2 cellular contexts compared by ENCODE assay signal in genomic region chr1:17632541-17633193, GRCh38.
TF ChIP-seq lines count a peak whose summit lies in the region.

No MANE protein-coding gene starts in this region.

TF ChIP-seq in IMR-90, 13 proteins besides CTCF, POLR2A, EP300 and RAD21 (continued from another document):
- TF ChIP-seq USF2 (IDR thresholded peaks at IDR 0.05; ENCODE audit: low read depth, low read length) (no peak), CHD1 (IDR thresholded peaks at IDR 0.05; ENCODE audit: low read depth, low read length) (no peak), RCOR1 (IDR thresholded peaks at IDR 0.05; ENCODE audit: insufficient replicate concordance, low read length) (no peak), CEBPB (IDR thresholded peaks at IDR 0.05; ENCODE audit: low read depth, low read length) (no peak), MAZ (IDR thresholded peaks at IDR 0.05; ENCODE audit: borderline replicate concordance, low read depth, low read length) (no peak), MAFK (IDR thresholded peaks at IDR 0.05; ENCODE audit: low read depth, low read length) (no peak), SMC3 (IDR thresholded peaks at IDR 0.05; ENCODE audit: low read depth, low read length) (no peak), ELK1 (IDR thresholded peaks at IDR 0.05; ENCODE audit: borderline replicate concordance, low read depth, low read length) (no peak), MXI1 (IDR thresholded peaks at IDR 0.05; ENCODE audit: borderline replicate concordance, low read depth, low read length) (no peak), FOS (IDR thresholded peaks at IDR 0.05; ENCODE audit: low read depth, low read length) (no peak), NFE2L2 (IDR thresholded peaks at IDR 0.05; ENCODE audit: low read depth, low read length) (no peak)

TF ChIP-seq in HepG2, 621 proteins besides CTCF, POLR2A, EP300 and RAD21 (continued from another document):
- peak; percentile 57; the same call in 1 of the 2 replicates for TF ChIP-seq PRDM15 (CRISPR knock-in tag; IDR thresholded peaks at IDR 0.05)
